ENCODE assay signal across 1 cellular context in the genomic region with DNA sequence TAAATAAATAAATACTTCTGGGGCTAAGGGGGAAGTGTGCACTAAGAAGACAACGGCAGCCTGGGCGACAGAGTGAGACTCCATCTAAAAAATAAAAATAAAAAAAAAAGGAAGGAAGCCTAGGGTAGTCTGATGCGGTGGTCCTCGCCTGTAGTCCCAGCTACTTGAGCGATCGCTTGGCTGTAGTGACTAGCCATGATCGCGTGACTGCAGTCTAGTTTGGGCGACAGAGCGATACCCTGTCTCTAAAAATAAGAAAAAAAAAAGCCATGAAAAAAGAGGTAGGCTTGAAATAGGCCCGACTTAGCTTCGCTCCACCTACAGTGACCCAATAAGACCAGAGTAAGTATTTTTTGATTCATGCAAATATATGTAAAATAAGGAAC.
TF ChIP-seq lines count a peak whose summit lies in the region.

No MANE protein-coding gene starts in this region.

TF ChIP-seq in GM12878, 131 proteins besides CTCF, POLR2A, EP300 and RAD21:
- TF ChIP-seq POLR2AphosphoS5 (IDR thresholded peaks at IDR 0.05; ENCODE audit: low read length) (0 out of 2 replicates have a peak, but pooled peaks have one; percentile 29), HDAC2 (IDR thresholded peaks at IDR 0.05) (no peak), MEF2A (IDR thresholded peaks at IDR 0.05; ENCODE audit: insufficient read depth, low read depth, low read length) (peak; percentile 47; the same call in 1 of the 2 replicates), MEF2B (IDR thresholded peaks at IDR 0.05; ENCODE audit: partially characterized antibody, poor library complexity, severe bottlenecking) (no peak), EED (IDR thresholded peaks at IDR 0.05; ENCODE audit: low read depth) (0 out of 2 replicates have a peak, but pooled peaks have one; percentile 12), RUNX3 (IDR thresholded peaks at IDR 0.05; ENCODE audit: low read length) (peak; percentile 28; the same call in 1 of the 2 replicates), HDGF (IDR thresholded peaks at IDR 0.05) (no peak), BHLHE40 (IDR thresholded peaks at IDR 0.05; ENCODE audit: borderline replicate concordance in 1 of 2, low read depth in 2 of 2, low read length in 1 of 2) (peak; percentile 38 to 45; a peak in 2 of 4 replicates), RB1 (IDR thresholded peaks at IDR 0.05; ENCODE audit: borderline replicate concordance) (no peak), POLR2AphosphoS2 (IDR thresholded peaks at IDR 0.05; ENCODE audit: low read depth, low read length) (no peak), DPF2 (IDR thresholded peaks at IDR 0.05) (no peak), ZBED1 (IDR thresholded peaks at IDR 0.05; ENCODE audit: borderline replicate concordance) (peak; percentile 55; the same call in 1 of the 2 replicates), NFYA (IDR thresholded peaks at IDR 0.05; ENCODE audit: borderline replicate concordance, low read depth, low read length) (no peak), ASH2L (IDR thresholded peaks at IDR 0.05; ENCODE audit: borderline replicate concordance, low read depth) (no peak)
- TF ChIP-seq, protein P1, sequence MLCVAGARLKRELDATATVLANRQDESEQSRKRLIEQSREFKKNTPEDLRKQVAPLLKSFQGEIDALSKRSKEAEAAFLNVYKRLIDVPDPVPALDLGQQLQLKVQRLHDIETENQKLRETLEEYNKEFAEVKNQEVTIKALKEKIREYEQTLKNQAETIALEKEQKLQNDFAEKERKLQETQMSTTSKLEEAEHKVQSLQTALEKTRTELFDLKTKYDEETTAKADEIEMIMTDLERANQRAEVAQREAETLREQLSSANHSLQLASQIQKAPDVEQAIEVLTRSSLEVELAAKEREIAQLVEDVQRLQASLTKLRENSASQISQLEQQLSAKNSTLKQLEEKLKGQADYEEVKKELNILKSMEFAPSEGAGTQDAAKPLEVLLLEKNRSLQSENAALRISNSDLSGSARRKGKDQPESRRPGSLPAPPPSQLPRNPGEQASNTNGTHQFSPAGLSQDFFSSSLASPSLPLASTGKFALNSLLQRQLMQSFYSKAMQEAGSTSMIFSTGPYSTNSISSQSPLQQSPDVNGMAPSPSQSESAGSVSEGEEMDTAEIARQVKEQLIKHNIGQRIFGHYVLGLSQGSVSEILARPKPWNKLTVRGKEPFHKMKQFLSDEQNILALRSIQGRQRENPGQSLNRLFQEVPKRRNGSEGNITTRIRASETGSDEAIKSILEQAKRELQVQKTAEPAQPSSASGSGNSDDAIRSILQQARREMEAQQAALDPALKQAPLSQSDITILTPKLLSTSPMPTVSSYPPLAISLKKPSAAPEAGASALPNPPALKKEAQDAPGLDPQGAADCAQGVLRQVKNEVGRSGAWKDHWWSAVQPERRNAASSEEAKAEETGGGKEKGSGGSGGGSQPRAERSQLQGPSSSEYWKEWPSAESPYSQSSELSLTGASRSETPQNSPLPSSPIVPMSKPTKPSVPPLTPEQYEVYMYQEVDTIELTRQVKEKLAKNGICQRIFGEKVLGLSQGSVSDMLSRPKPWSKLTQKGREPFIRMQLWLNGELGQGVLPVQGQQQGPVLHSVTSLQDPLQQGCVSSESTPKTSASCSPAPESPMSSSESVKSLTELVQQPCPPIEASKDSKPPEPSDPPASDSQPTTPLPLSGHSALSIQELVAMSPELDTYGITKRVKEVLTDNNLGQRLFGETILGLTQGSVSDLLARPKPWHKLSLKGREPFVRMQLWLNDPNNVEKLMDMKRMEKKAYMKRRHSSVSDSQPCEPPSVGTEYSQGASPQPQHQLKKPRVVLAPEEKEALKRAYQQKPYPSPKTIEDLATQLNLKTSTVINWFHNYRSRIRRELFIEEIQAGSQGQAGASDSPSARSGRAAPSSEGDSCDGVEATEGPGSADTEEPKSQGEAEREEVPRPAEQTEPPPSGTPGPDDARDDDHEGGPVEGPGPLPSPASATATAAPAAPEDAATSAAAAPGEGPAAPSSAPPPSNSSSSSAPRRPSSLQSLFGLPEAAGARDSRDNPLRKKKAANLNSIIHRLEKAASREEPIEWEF (IDR thresholded peaks at IDR 0.05; ENCODE audit: insufficient replicate concordance, low read depth, low read length), result no peak
- TF ChIP-seq, protein P2, sequence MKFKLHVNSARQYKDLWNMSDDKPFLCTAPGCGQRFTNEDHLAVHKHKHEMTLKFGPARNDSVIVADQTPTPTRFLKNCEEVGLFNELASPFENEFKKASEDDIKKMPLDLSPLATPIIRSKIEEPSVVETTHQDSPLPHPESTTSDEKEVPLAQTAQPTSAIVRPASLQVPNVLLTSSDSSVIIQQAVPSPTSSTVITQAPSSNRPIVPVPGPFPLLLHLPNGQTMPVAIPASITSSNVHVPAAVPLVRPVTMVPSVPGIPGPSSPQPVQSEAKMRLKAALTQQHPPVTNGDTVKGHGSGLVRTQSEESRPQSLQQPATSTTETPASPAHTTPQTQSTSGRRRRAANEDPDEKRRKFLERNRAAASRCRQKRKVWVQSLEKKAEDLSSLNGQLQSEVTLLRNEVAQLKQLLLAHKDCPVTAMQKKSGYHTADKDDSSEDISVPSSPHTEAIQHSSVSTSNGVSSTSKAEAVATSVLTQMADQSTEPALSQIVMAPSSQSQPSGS (IDR thresholded peaks at IDR 0.05; ENCODE audit: low read length), result 0 out of 2 replicates have a peak, but pooled peaks have one; percentile 28
